ENCODE assay signal across 8 cellular contexts in the genomic region with DNA sequence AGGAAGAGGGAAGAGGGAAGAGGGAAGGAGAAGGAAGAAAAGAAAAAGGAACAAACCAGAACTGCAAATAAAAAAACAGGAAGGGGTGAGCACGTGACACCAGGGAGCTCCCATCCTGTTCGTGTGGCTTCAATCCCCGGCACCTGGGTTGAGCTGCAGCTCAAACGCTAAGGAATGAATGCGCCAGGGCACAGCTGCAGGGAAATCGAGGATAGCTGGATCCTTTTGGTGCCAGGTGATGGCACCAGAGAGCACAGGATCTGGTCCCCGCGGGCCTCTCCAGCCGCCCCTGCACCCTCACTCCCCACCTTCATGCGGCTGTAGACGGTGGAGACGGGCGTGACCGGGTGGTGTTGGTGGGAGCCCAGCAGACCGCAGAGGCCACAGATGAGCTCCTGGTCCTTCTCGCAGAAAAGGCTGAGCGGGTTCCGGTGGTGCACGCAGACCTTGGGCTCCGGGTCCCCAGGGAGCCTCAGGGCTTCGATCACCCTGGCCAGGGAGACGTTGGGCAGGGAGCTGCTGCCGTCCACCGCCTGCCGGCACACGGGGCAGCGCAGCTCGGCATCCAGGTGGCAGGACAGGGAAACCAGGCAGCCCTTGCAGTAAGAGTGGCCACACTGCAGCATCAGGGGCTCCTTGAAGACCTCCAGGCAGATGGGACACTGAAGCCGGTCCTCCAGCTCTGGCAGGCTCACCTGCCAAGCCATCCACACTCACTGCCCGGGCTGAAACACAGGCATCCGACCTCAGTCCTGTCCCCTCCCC. TPM values are rescaled to one million over a fixed set of nuclear protein-coding genes. Genes with fewer than 3 reads are reported as not detected.
A peak's percentile ranks its signal among the peaks of the same experiment; 100 is the strongest.
DNase-seq lines count a peak whose midpoint lies in the region; ATAC-seq and TF ChIP-seq lines count a peak whose summit lies in the region.
"Not testable (repeated sequence)": the region's sequence is repeated elsewhere in the genome, so short reads cannot be mapped to it uniquely, and the experiment has no call there.

No MANE protein-coding gene starts in this region.

- H3K4me3 Mint-ChIP-seq in CD4-positive, CD25-positive, alpha-beta regulatory T cell = peak overlapping the region in 3 of 4 donors; percentile 61 to 91 (median 76)

- not testable (repeated sequence) for TF ChIP-seq EP300 in SK-N-SH (IDR thresholded peaks at IDR 0.05; ENCODE audit: borderline replicate concordance in 1 of 2, low read depth in 1 of 2, low read length in 1 of 2)

- H3K36me3 Mint-ChIP-seq in CD4-positive, CD25-positive, alpha-beta regulatory T cell = not testable (repeated sequence)

- not testable (repeated sequence) for H3K9me3 Mint-ChIP-seq in CD4-positive, CD25-positive, alpha-beta regulatory T cell

- 31% methylated on average over 26 of the region's 31 CpGs for WGBS in SK-N-SH (ENCODE audit: low lambda C conversion rate)

- peak overlapping the region in 2 of 3 donors; percentile 82 to 95 for H3K27ac Mint-ChIP-seq in CD4-positive, CD25-positive, alpha-beta regulatory T cell

- POLR2A ChIA-PET in SK-N-SH (lab: Yijun Ruan, JAX) = not testable (repeated sequence)

- H3K9me3 ChIP-seq in CD4-positive, CD25-positive, alpha-beta regulatory T cell (ENCODE audit: control insufficient read depth in 2 of 2, low read length in 2 of 2); SK-N-SH; mononuclear cell (ENCODE audit: low read depth, low read length): not testable (repeated sequence)

- H3K36me3 ChIP-seq in CD4-positive, CD25-positive, alpha-beta regulatory T cell (ENCODE audit: control insufficient read depth, insufficient read depth, low read length); SK-N-SH (replicated peaks in 1 of 2; ENCODE audit: control insufficient read depth in 1 of 2, insufficient read depth in 2 of 2, low read length in 1 of 2): not testable (repeated sequence)

- peak; percentile 67 for TF ChIP-seq CTCF in SK-N-SH (IDR thresholded peaks at IDR 0.05)

- H3K27me3 ChIP-seq in CD4-positive, CD25-positive, alpha-beta regulatory T cell (ENCODE audit: control insufficient read depth, insufficient read depth, low read length); SK-N-SH (ENCODE audit: insufficient read depth); mononuclear cell (ENCODE audit: insufficient read depth, low read length): not testable (repeated sequence)

- H3K9me2 ChIP-seq in SK-N-SH = not testable (repeated sequence)

- H3K4me1 Mint-ChIP-seq in CD4-positive, CD25-positive, alpha-beta regulatory T cell = peaks cover 0 to 17% (median 10%) of the 10 kb centered on the region in 4 donors

- H3K4me1 ChIP-seq in CD4-positive, CD25-positive, alpha-beta regulatory T cell (ENCODE audit: control insufficient read depth, insufficient read depth, low read length, poor library complexity, severe bottlenecking); SK-N-SH (ENCODE audit: control insufficient read depth in 1 of 2, insufficient read depth in 2 of 2, low read depth in 1 of 2, low read length in 1 of 2): not testable (repeated sequence)
- H3K4me1 ChIP-seq in mononuclear cell (ENCODE audit: insufficient read depth, low read length) = peaks cover 13% of the 10 kb centered on the region

- H3K79me2 ChIP-seq in SK-N-SH (ENCODE audit: insufficient read depth) = not testable (repeated sequence)

- peak; percentile 73 for TF ChIP-seq RAD21 in SK-N-SH (IDR thresholded peaks at IDR 0.05; ENCODE audit: low read length)

- H3K27ac ChIP-seq in CD4-positive, CD25-positive, alpha-beta regulatory T cell (ENCODE audit: insufficient read depth, low read length, poor library complexity, severe bottlenecking); SK-N-SH (ENCODE audit: low read depth in 2 of 2, low read length in 1 of 2): not testable (repeated sequence)

- H3F3A ChIP-seq in SK-N-SH (replicated peaks; ENCODE audit: insufficient read depth) = not testable (repeated sequence)

- peak; percentile 73 to 79 for ATAC-seq in CD4-positive, CD25-positive, alpha-beta regulatory T cell (ENCODE audit: low read depth in 2 of 2)

- not testable (repeated sequence) for H4K20me1 ChIP-seq in SK-N-SH (ENCODE audit: insufficient read depth)

- peak; percentile 5 to 59 (median 37) for DNase-seq in CD4-positive, CD25-positive, alpha-beta regulatory T cell
- DNase-seq in H4 (ENCODE audit: low spot score) (peak; percentile 45), NCI-H1417 treated with DMSO at 0.1 percent for 48 hours (lab: John Stamatoyannopoulos, UW) (peak; percentile 39), SK-N-SH (peak; percentile 95), fibroblast of gingiva (ENCODE audit: low read depth) (peak; percentile 11)
- peak; percentile 39 for DNase-seq in activated effector memory CD4-positive, alpha-beta T cell treated with Interleukin-2 at 50 U/mL for 16 hours
- peak; percentile 13 for DNase-seq in stimulated activated CD8-positive, alpha-beta memory T cell treated with anti-CD3 and anti-CD28 coated beads, Interleukin-12 subunit alpha, Interleukin-12 subunit beta, amount 100 ng/mL, for 4 hours (ENCODE audit: low read depth)

- H3K9ac ChIP-seq in SK-N-SH = not testable (repeated sequence)

- CTCF ChIA-PET in SK-N-SH (lab: Yijun Ruan, JAX) = interaction anchor here (0.6 to 9.6 kb wide), 20 partner anchors 9 to 410 kb away, joined by 3 to 108 read pairs (median 5); a partner anchor contains a TSS

- peak overlapping the region; percentile 51; the same call in 1 of the 2 replicates for H2AFZ ChIP-seq in SK-N-SH (ENCODE audit: low read depth)

- H3K4me2 ChIP-seq in SK-N-SH = 0 out of 2 replicates have a peak overlapping the region, but pooled peaks have one; percentile 22

- H3K27me3 Mint-ChIP-seq in CD4-positive, CD25-positive, alpha-beta regulatory T cell = not testable (repeated sequence)

- peak overlapping the region; percentile 61 for H3K4me3 ChIP-seq in CD4-positive, CD25-positive, alpha-beta regulatory T cell (ENCODE audit: low read depth, low read length)
- H3K4me3 ChIP-seq in SK-N-SH (ENCODE audit: low read depth in 2 of 2, low read length in 1 of 2) = 0 out of 4 replicates have a peak overlapping the region, but pooled peaks of 1 of the 2 experiments have one; percentile 2
- peak overlapping the region; percentile 25 for H3K4me3 ChIP-seq in mononuclear cell (ENCODE audit: low read length)

TF ChIP-seq in SK-N-SH, 30 proteins besides CTCF, POLR2A, EP300 and RAD21:
- TF ChIP-seq MXI1 (IDR thresholded peaks at IDR 0.05; ENCODE audit: low read depth, low read length) (0 out of 2 replicates have a peak, but pooled peaks have one; percentile 18), SMC3 (IDR thresholded peaks at IDR 0.05; ENCODE audit: low read depth, low read length) (peak; percentile 82)
- TF ChIP-seq, protein P1, sequence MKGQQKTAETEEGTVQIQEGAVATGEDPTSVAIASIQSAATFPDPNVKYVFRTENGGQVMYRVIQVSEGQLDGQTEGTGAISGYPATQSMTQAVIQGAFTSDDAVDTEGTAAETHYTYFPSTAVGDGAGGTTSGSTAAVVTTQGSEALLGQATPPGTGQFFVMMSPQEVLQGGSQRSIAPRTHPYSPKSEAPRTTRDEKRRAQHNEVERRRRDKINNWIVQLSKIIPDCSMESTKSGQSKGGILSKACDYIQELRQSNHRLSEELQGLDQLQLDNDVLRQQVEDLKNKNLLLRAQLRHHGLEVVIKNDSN (IDR thresholded peaks at IDR 0.05; ENCODE audit: borderline replicate concordance, low read depth) = peak; percentile 57; the same call in 1 of the 2 replicates

RNA-seq across cellular contexts. Expression of a gene that starts 3.6 kb away (rescaled TPM):
- not detected for total RNA-seq in CD4-positive, CD25-positive, alpha-beta regulatory T cell
- not detected for polyA plus RNA-seq in CD4-positive, CD25-positive, alpha-beta regulatory T cell
- not detected in 2 replicates for total RNA-seq in H4 (2014; rRNA removed; shearing (Covaris generic))
- polyA plus RNA-seq in SK-N-SH (2012; rRNA removed) = not detected in 2 replicates
- not detected in 2 replicates for polyA plus RNA-seq in SK-N-SH (2012; cell fraction: cytosol; rRNA removed)
- not detected in 2 replicates for polyA plus RNA-seq in SK-N-SH (2012; cell fraction: nucleus; rRNA removed)
- total RNA-seq in mononuclear cell = not detected

RNA-seq across cellular contexts. Expression of a gene that starts 3.7 kb away (rescaled TPM):
- total RNA-seq in CD4-positive, CD25-positive, alpha-beta regulatory T cell = not detected
- polyA plus RNA-seq in CD4-positive, CD25-positive, alpha-beta regulatory T cell = not detected
- total RNA-seq in H4 (2014; rRNA removed; shearing (Covaris generic)) = not detected in 2 replicates
- not detected in 2 replicates for polyA plus RNA-seq in SK-N-SH (2012; rRNA removed)
- 0.03 TPM in 1 of 2 replicates, not detected in the other for polyA plus RNA-seq in SK-N-SH (2012; cell fraction: cytosol; rRNA removed)
- polyA plus RNA-seq in SK-N-SH (2012; cell fraction: nucleus; rRNA removed) = not detected in 2 replicates
- total RNA-seq in mononuclear cell = not detected

RNA-seq across cellular contexts. Expression of a gene that starts 15.6 kb away (rescaled TPM):
- 31.8 TPM for total RNA-seq in CD4-positive, CD25-positive, alpha-beta regulatory T cell
- polyA plus RNA-seq in CD4-positive, CD25-positive, alpha-beta regulatory T cell = 10 to 100 TPM; 47.6 to 60.2 (median 58.2) TPM
- total RNA-seq in H4 (2014; rRNA removed; shearing (Covaris generic)) = 19.9 and 34.0 TPM in 2 replicates
- polyA plus RNA-seq in SK-N-SH (2012; rRNA removed) = 59.2 and 60.0 TPM in 2 replicates
- polyA plus RNA-seq in SK-N-SH (2012; cell fraction: cytosol; rRNA removed) = 24.2 and 35.6 TPM in 2 replicates
- polyA plus RNA-seq in SK-N-SH (2012; cell fraction: nucleus; rRNA removed) = 143 and 155 TPM in 2 replicates
- total RNA-seq in mononuclear cell = 12.9 TPM

Comparison
In these comparisons a context has a peak if more than half of its experiments do, and no peak if none do; other contexts are left out.
1. DNase-seq: peak in every context shown above with its lines; median percentile 95 in SK-N-SH; 45 in H4; 39 in NCI-H1417 treated with DMSO at 0.1 percent for 48 hours; 39 in activated effector memory CD4-positive, alpha-beta T cell treated with Interleukin-2 at 50 U/mL for 16 hours; 37 in CD4-positive, CD25-positive, alpha-beta regulatory T cell; 13 in stimulated activated CD8-positive, alpha-beta memory T cell treated with anti-CD3 and anti-CD28 coated beads, Interleukin-12 subunit alpha, Interleukin-12 subunit beta, amount 100 ng/mL, for 4 hours; 11 in fibroblast of gingiva.